9 cellular contexts compared by ENCODE assay signal in the genomic region with DNA sequence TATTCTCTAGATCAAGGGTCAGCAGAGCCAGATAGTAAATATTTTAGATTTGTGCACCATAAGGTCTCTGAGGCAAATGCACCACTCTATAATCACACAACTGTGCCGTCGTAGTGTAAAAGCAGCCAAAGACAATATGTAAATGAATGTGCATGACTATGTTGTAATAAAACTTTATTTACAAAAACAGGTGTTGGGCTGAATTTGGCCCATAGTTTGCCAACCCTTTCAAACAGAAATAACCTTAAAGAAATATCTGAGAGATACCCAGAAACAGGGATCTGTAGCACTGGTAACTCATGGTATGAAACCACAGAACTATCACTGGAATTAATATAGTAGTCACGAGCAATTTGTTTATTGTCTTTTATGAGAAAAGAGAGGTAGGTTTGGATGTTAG.
DNase-seq lines count a peak whose midpoint lies in the region; ATAC-seq lines count a peak whose summit lies in the region.
"Had no signal": no experiment of that assay in that cellular context is flagged by ENCODE, and none has a peak within 500 bp of the region (broad histone marks: within the 10 kb centered on the region; RNA-seq: fewer than 3 reads in every experiment).

No MANE protein-coding gene starts in this region.

- DNase-seq in immature natural killer cell (peak in 1 of 3 donors; percentile 6), CD1c-positive myeloid dendritic cell (ENCODE audit: extremely low spot score) (no peak), RKO (ENCODE audit: low spot score) (no peak), medulla oblongata (ENCODE audit: extremely low spot score) (no peak)
- no peak for DNase-seq in activated CD4-positive, alpha-beta T cell treated with anti-CD3 and anti-CD28 coated beads, Interleukin-2, amount 50 U/mL, for 1 hour
- DNase-seq: SJCRH30 had no signal

- peaks cover 0 to 5% (median 3%) of the 10 kb centered on the region in 3 donors for H3K36me3 Mint-ChIP-seq in immature natural killer cell

- peaks cover 80% of the 10 kb centered on the region for H4K20me1 ChIP-seq in BLaER1

- H3K27ac ChIP-seq in BLaER1: peak overlapping the region; percentile 24
- H3K27ac ChIP-seq: SJCRH30 had no signal

- H3K9me3 ChIP-seq in BLaER1: no peaks in the 10 kb centered on the region
- H3K9me3 ChIP-seq: SJCRH30 had no signal

- H3K4me1 ChIP-seq in BLaER1: peaks cover 82% of the 10 kb centered on the region
- H3K4me1 ChIP-seq: SJCRH30 had no signal

- peaks cover 57 to 68% of the 10 kb centered on the region in 2 donors for H3K4me1 Mint-ChIP-seq in immature natural killer cell

- peak overlapping the region; percentile 91 to 98 (median 98) for H3K27ac Mint-ChIP-seq in immature natural killer cell

- H3K4me3 ChIP-seq in BLaER1: no peak overlapping the region
- H3K4me3 ChIP-seq: SJCRH30 had no signal

- H3K9me3 Mint-ChIP-seq in immature natural killer cell: no peaks in the 10 kb centered on the region

- peak overlapping the region; percentile 40 for H3K4me2 ChIP-seq in BLaER1

- H3K36me3 ChIP-seq in BLaER1: peaks cover 82% of the 10 kb centered on the region
- H3K36me3 ChIP-seq: SJCRH30 had no signal

- no peaks in the 10 kb centered on the region for H3K27me3 ChIP-seq in BLaER1
- H3K27me3 ChIP-seq: SJCRH30 had no signal

- no peak overlapping the region for H3K9ac ChIP-seq in BLaER1

- ATAC-seq in GM19468 (IDR thresholded peaks at IDR 0.05; ENCODE audit: extremely low read depth, unreplicated experiment): peak; percentile 8
- ATAC-seq in HG03442 (IDR thresholded peaks at IDR 0.05; ENCODE audit: unreplicated experiment): peak; percentile 19

- peaks cover 0 to 6% (median 5%) of the 10 kb centered on the region in 3 donors for H3K27me3 Mint-ChIP-seq in immature natural killer cell (ENCODE audit: low read depth in 3 of 3)

- H3K4me3 Mint-ChIP-seq in immature natural killer cell: peak overlapping the region; percentile 70 to 91 (median 77)
